17 cellular contexts compared by ENCODE assay signal in genomic region chr10:46528171-46528671, GRCh38. TPM values are rescaled to one million over a fixed set of nuclear protein-coding genes. Genes with fewer than 3 reads are reported as not detected.
DNase-seq lines count a peak whose midpoint lies in the region; ATAC-seq and TF ChIP-seq lines count a peak whose summit lies in the region.
"Had no signal": no experiment of that assay in that cellular context is flagged by ENCODE, and none has a peak within 500 bp of the region (broad histone marks: within the 10 kb centered on the region; RNA-seq: fewer than 3 reads in every experiment).

No MANE protein-coding gene starts in this region.

- H3K4me1 ChIP-seq in neuronal stem cell (ENCODE audit: control insufficient read depth in 2 of 2, insufficient read depth in 1 of 2, low read depth in 1 of 2, low read length in 2 of 2): peaks cover 0 to 7% of the 10 kb centered on the region in 2 donors
- H3K4me1 ChIP-seq in upper lobe of right lung: peaks cover 13% of the 10 kb centered on the region
- peaks cover 14% of the 10 kb centered on the region for H3K4me1 ChIP-seq in A673 (ENCODE audit: insufficient read depth, low read length, poor library complexity, severe bottlenecking)

- H3K4me3 ChIP-seq in dorsolateral prefrontal cortex (no peak overlapping the region), neuronal stem cell (ENCODE audit: low read length in 2 of 2) (no peak overlapping the region), upper lobe of right lung (no peak overlapping the region), A673 (ENCODE audit: low read depth, low read length, poor library complexity, severe bottlenecking) (no peak overlapping the region)
- H3K4me3 ChIP-seq: lung, ovary, skin epidermis had no signal

- no TSS peak for BruUV-seq in A673 (replicated peaks; lab: Mats Ljungman, UMichigan)

- intact Hi-C loops in dorsolateral prefrontal cortex (cut with DNase I) (no loop called here), upper lobe of right lung (cut with DNase I) (no loop called here), A673 (cut with micrococcal nuclease; ENCODE audit: unreplicated experiment) (no loop called here)

- H3K14ac ChIP-seq in neuronal stem cell (ENCODE audit: low read length): peak overlapping the region; percentile 76

- TF ChIP-seq CTCF in dorsolateral prefrontal cortex (IDR thresholded peaks at IDR 0.05 in 54 of 56, conservative IDR thresholded peaks at IDR 0.05 in 2 of 56; ENCODE audit: low read depth in 1 of 56, partially characterized antibody in 56 of 56) (no peak), upper lobe of right lung (IDR thresholded peaks at IDR 0.05) (no peak), A673 (conservative IDR thresholded peaks at IDR 0.05; ENCODE audit: low read depth, low read length) (no peak)

- H2BK5ac ChIP-seq in neuronal stem cell (ENCODE audit: low read length): no peak overlapping the region

- H3K27me3 ChIP-seq in dorsolateral prefrontal cortex (peaks cover 0 to 3% (median 0%) of the 10 kb centered on the region in 45 donors), neuronal stem cell (ENCODE audit: control insufficient read depth in 3 of 3, insufficient read depth in 3 of 3, low read depth in 1 of 3, low read length in 3 of 3) (peaks cover 0 to 9% (median 4%) of the 10 kb centered on the region in 3 experiments), upper lobe of right lung (no peaks in the 10 kb centered on the region), A673 (replicated peaks; ENCODE audit: insufficient read depth, low read depth, low read length, poor library complexity) (no peaks in the 10 kb centered on the region)
- H3K27me3 ChIP-seq: ovary had no signal

- H3K79me1 ChIP-seq in neuronal stem cell (ENCODE audit: low read depth, low read length): no peaks in the 10 kb centered on the region

- H3K4me2 ChIP-seq in neuronal stem cell (ENCODE audit: insufficient read depth, low read length, poor library complexity, severe bottlenecking): no peak overlapping the region

- CTCF ChIA-PET in A673 (lab: Charles Lee): no interaction called here

- H3K9ac ChIP-seq in neuronal stem cell (ENCODE audit: low read depth, low read length, poor library complexity): no peak overlapping the region

- no CpG with 5 or more reads among the region's 9 CpGs for WGBS in neuronal stem cell (ENCODE audit: extremely low coverage in 2 of 2, insufficient read length in 2 of 2, insufficient replicate concordance in 1 of 2), 2 donors

- POLR2A ChIA-PET in A673 (lab: Charles Lee; ENCODE audit: low non-redundant PET): no interaction called here

- H2BK15ac ChIP-seq in neuronal stem cell (ENCODE audit: low read length): peak overlapping the region; percentile 4

- no peak overlapping the region for H2BK12ac ChIP-seq in neuronal stem cell (ENCODE audit: low read length)

- H3K23ac ChIP-seq in neuronal stem cell (ENCODE audit: low read depth, low read length, poor library complexity): no peak overlapping the region

- H3K9me3 ChIP-seq in neuronal stem cell (replicated peaks in 1 of 2; ENCODE audit: control insufficient read depth in 2 of 2, insufficient read depth in 1 of 2, low read depth in 1 of 2, low read length in 2 of 2) (peaks cover 0 to 14% of the 10 kb centered on the region in 2 donors), upper lobe of right lung (no peaks in the 10 kb centered on the region), A673 (ENCODE audit: low read depth, low read length, poor library complexity, severe bottlenecking) (no peaks in the 10 kb centered on the region)
- H3K9me3 ChIP-seq: ovary had no signal

- no peak overlapping the region for H3K4ac ChIP-seq in neuronal stem cell (ENCODE audit: low read length)

- H3K36me3 ChIP-seq in neuronal stem cell (replicated peaks in 1 of 2; ENCODE audit: control insufficient read depth in 2 of 2, insufficient read depth in 2 of 2, low read length in 2 of 2) (peaks cover 0 to 8% of the 10 kb centered on the region in 2 donors), upper lobe of right lung (no peaks in the 10 kb centered on the region), A673 (ENCODE audit: insufficient read depth, low read length, poor library complexity, severe bottlenecking) (no peaks in the 10 kb centered on the region)
- H3K36me3 ChIP-seq: ovary had no signal

- no peak overlapping the region for H4K8ac ChIP-seq in neuronal stem cell (ENCODE audit: low read depth, low read length)

- peak; percentile 13 for DNase-seq in activated naive CD4-positive, alpha-beta T cell treated with anti-CD3 and anti-CD28 coated beads, Interleukin-2, amount 50 U/mL, for 16 hours
- no peak for DNase-seq in activated naive CD4-positive, alpha-beta T cell (lab: John Stamatoyannopoulos, UW)
- DNase-seq in dorsolateral prefrontal cortex (peak in 6 of 10 donors; percentile 20 to 50 (median 38)), neuronal stem cell (ENCODE audit: low spot score) (no peak), upper lobe of right lung (peak; percentile 69), DMS79 treated with DMSO at 0.1 percent for 48 hours (lab: John Stamatoyannopoulos, UW) (no peak), A673 (ENCODE audit: low spot score) (no peak)
- DNase-seq: DMS79; effector memory CD8-positive, alpha-beta T cell; NCI-H1417; NCI-H2171 treated with DMSO at 0.1 percent for 48 hours; NCI-H69; SHP77 treated with DMSO at 0.1 percent for 48 hours; stimulated activated CD4-positive, alpha-beta T cell treated with anti-CD3 and anti-CD28 coated beads, Interleukin-4, amount 100 ng/mL, for 1 hour had no signal

- no peak overlapping the region for H2AFZ ChIP-seq in neuronal stem cell (ENCODE audit: low read length)

- H2BK120ac ChIP-seq in neuronal stem cell (ENCODE audit: low read depth, low read length): no peak overlapping the region

- ATAC-seq in upper lobe of right lung: peak; percentile 0
- ATAC-seq: effector memory CD8-positive, alpha-beta T cell had no signal

- H2AK5ac ChIP-seq in neuronal stem cell (ENCODE audit: low read depth, low read length): peak overlapping the region; percentile 17

- H3K27ac ChIP-seq in dorsolateral prefrontal cortex (no peak overlapping the region), neuronal stem cell (replicated peaks; ENCODE audit: low read length) (no peak overlapping the region), upper lobe of right lung (no peak overlapping the region), A673 (ENCODE audit: low read depth, low read length, poor library complexity, severe bottlenecking) (no peak overlapping the region)
- H3K27ac ChIP-seq: ovary, skin epidermis had no signal

- peak overlapping the region; percentile 42 for H3K18ac ChIP-seq in neuronal stem cell (ENCODE audit: low read length)

- peak overlapping the region; percentile 57 for H4K91ac ChIP-seq in neuronal stem cell (ENCODE audit: low read depth, low read length, poor library complexity)

RNA-seq across cellular contexts. Expression of gene GPRIN2, which starts 28.2 kb away (rescaled TPM):
- total RNA-seq in dorsolateral prefrontal cortex (1 to 10 TPM in 66 of 120 experiments, under 1 TPM in 47, not detected in 7; 0.36 to 2.4 (median 1.1) TPM), upper lobe of right lung (56.2 TPM), A673 (2021) (not detected in 2 replicates)
- 4.9 TPM for polyA plus RNA-seq in neuronal stem cell (2013, experiment 1 of 2)
- polyA plus RNA-seq in neuronal stem cell (2013, experiment 2 of 2): 4.9 TPM

RNA-seq across cellular contexts. Expression of gene SYT15, which starts 50.7 kb away (rescaled TPM):
- total RNA-seq in dorsolateral prefrontal cortex (10 to 100 TPM in 6 of 120 experiments, 1 to 10 TPM in 113, under 1 TPM in 1; 0.59 to 12.7 (median 5.1) TPM), upper lobe of right lung (45.4 TPM), A673 (2021) (0.64 and 1.0 TPM in 2 replicates)
- polyA plus RNA-seq in neuronal stem cell (2013, experiment 1 of 2): 0.22 TPM
- polyA plus RNA-seq in neuronal stem cell (2013, experiment 2 of 2): 0.24 TPM

Comparison
In these comparisons a context has a peak if more than half of its experiments do, and no peak if none do; other contexts are left out.
1. DNase-seq: peak in activated naive CD4-positive, alpha-beta T cell treated with anti-CD3 and anti-CD28 coated beads, Interleukin-2, amount 50 U/mL, for 16 hours (single experiment), dorsolateral prefrontal cortex (6 of 10) and upper lobe of right lung (single experiment); none in activated naive CD4-positive, alpha-beta T cell (0 of 4), neuronal stem cell (single experiment), DMS79 treated with DMSO at 0.1 percent for 48 hours (single experiment) and A673 (single experiment).
2. RNA of gene GPRIN2, which starts 28.2 kb away (total RNA-seq): 56.2 TPM in upper lobe of right lung (single experiment); 0.36 to 2.4 TPM in dorsolateral prefrontal cortex and not detected in A673; every median in the first group is over 10 times any median in the second.